In the genomic region with DNA sequence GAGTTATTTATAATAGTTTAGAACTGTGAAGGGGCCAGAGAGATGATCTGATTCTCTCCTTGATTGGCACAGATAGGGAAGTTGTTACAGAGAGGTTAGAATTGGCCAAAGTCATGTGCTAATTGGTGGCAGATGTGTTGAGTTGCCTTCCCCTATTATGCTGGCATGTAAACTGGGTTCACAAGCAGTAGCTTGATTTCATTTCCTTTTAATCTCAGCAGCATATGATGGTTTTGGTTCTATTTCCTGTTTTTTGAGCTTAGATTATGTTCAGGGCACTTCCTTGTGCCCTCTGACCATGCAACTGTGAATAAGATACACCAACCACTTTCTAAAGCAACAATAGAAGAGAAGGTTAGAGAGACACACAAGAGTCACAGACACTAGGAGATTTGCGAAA, we compare ENCODE assay signal across 9 cellular contexts. TPM values are rescaled to one million over a fixed set of nuclear protein-coding genes. Genes with fewer than 3 reads are reported as not detected.
DNase-seq lines count a peak whose midpoint lies in the region; ATAC-seq and TF ChIP-seq lines count a peak whose summit lies in the region.
"Had no signal": no experiment of that assay in that cellular context is flagged by ENCODE, and none has a peak within 500 bp of the region (broad histone marks: within the 10 kb centered on the region; RNA-seq: fewer than 3 reads in every experiment).

No MANE protein-coding gene starts in this region.

- ATAC-seq in GM21576 (IDR thresholded peaks at IDR 0.05; ENCODE audit: unreplicated experiment) (peak; percentile 86), HG03571 (IDR thresholded peaks at IDR 0.05; ENCODE audit: unreplicated experiment) (peak; percentile 84), heart right ventricle (peak in 7 of 8 donors; percentile 42 to 71 (median 63))

- H3K27ac Mint-ChIP-seq in glutamatergic neuron (ENCODE audit: unreplicated experiment) = no peak overlapping the region

- peaks cover 0 to 33% (median 0%) of the 10 kb centered on the region in 9 donors for H3K4me1 ChIP-seq in heart right ventricle

- 90 to 97% methylated on average over 1 of the region's 1 CpG for WGBS in heart right ventricle, 2 donors

- no peaks in the 10 kb centered on the region for H3K27me3 ChIP-seq in GM06990 (replicated peaks; ENCODE audit: control insufficient read depth, insufficient read depth, low read length)
- H3K27me3 ChIP-seq in heart right ventricle = no peaks in the 10 kb centered on the region

- intact Hi-C loops in heart right ventricle (cut with DNase I) = no loop called here

- H3K4me3 ChIP-seq in GM06990 (replicated peaks; ENCODE audit: low read depth, low read length) (no peak overlapping the region), heart right ventricle (no peak overlapping the region)

- no peak overlapping the region for H3K4me3 Mint-ChIP-seq in glutamatergic neuron (ENCODE audit: unreplicated experiment)

- no peaks in the 10 kb centered on the region for H3K9me3 Mint-ChIP-seq in glutamatergic neuron (ENCODE audit: unreplicated experiment)

- peaks cover 10% of the 10 kb centered on the region for H3K4me1 Mint-ChIP-seq in glutamatergic neuron (ENCODE audit: low read depth, unreplicated experiment)

- TF ChIP-seq CTCF in GM06990 (IDR thresholded peaks at IDR 0.05; ENCODE audit: insufficient read depth, low read length, poor library complexity, severe bottlenecking) = no peak
- TF ChIP-seq CTCF in heart right ventricle (IDR thresholded peaks at IDR 0.05) = no peak
- no peak for TF ChIP-seq CTCF in GM20000 (IDR thresholded peaks at IDR 0.05; ENCODE audit: extremely low read depth, missing control alignments)
- TF ChIP-seq CTCF in glutamatergic neuron (IDR thresholded peaks at IDR 0.05; ENCODE audit: partially characterized antibody, unreplicated experiment) = no peak

- H3K27ac ChIP-seq in heart right ventricle = peak overlapping the region in 1 of 10 donors; percentile 80

- peak; percentile 63 for DNase-seq in GM06990 (ENCODE audit: extremely low read depth, insufficient read length)
- DNase-seq in heart right ventricle = no peak
- no peak for DNase-seq in activated CD4-positive, alpha-beta T cell treated with anti-CD3 and anti-CD28 coated beads for 1 hour
- no peak for DNase-seq in GM20000 (ENCODE audit: low spot score)
- no peak for DNase-seq in glutamatergic neuron
- DNase-seq in epidermal melanocyte (ENCODE audit: insufficient read length, low spot score) = no peak
- DNase-seq: DMS53 had no signal

- H3K9me3 ChIP-seq in heart right ventricle = no peaks in the 10 kb centered on the region

- H3K27me3 Mint-ChIP-seq in glutamatergic neuron (ENCODE audit: unreplicated experiment) = no peaks in the 10 kb centered on the region

- no peaks in the 10 kb centered on the region for H3K36me3 Mint-ChIP-seq in glutamatergic neuron (ENCODE audit: unreplicated experiment)

- H3K36me3 ChIP-seq in GM06990 (ENCODE audit: control insufficient read depth, insufficient read depth, low read length) (peaks cover 2% of the 10 kb centered on the region), heart right ventricle (peaks cover 0 to 85% (median 5%) of the 10 kb centered on the region in 9 donors)

RNA-seq across cellular contexts. Expression of a gene that starts 16.5 kb away (rescaled TPM):
- total RNA-seq in heart right ventricle (10 to 100 TPM in 1 of 10 donors, 1 to 10 TPM in 9; 3.9 to 12.8 (median 5.0) TPM), glutamatergic neuron (ENCODE audit: unreplicated experiment) (12.1 TPM)
- polyA plus RNA-seq in heart right ventricle = 1 to 10 TPM; 3.7 to 4.4 TPM

RNA-seq across cellular contexts. Expression of a gene that starts 59.6 kb away (rescaled TPM):
- total RNA-seq in heart right ventricle = 10 to 100 TPM; 19.1 to 38.6 (median 30.6) TPM
- 1 to 10 TPM; 4.5 to 4.6 TPM for polyA plus RNA-seq in heart right ventricle
- 45.1 TPM for total RNA-seq in glutamatergic neuron (ENCODE audit: unreplicated experiment)
